6 cellular contexts compared by ENCODE assay signal in genomic region chr7:38259157-38259556, GRCh38.
DNase-seq lines count a peak whose midpoint lies in the region; ATAC-seq, FAIRE-seq and TF ChIP-seq lines count a peak whose summit lies in the region.
"Not testable (repeated sequence)": the region's sequence is repeated elsewhere in the genome, so short reads cannot be mapped to it uniquely, and the experiment has no call there.

No MANE protein-coding gene starts in this region.

- peak; percentile 70 for FAIRE-seq in bronchial epithelial cell (lab: Jason Lieb, UNC)

- not testable (repeated sequence) for H3K27me3 Mint-ChIP-seq in CD8-positive, alpha-beta T cell (ENCODE audit: low read depth); activated CD8-positive, alpha-beta memory T cell treated with anti-CD3 and anti-CD28 coated beads, Interleukin-2, amount 10 ng/mL, durations not matched to agents 7 days and 5 days; natural killer cell (ENCODE audit: low read depth in 2 of 2)

- H3K9me3 Mint-ChIP-seq in CD8-positive, alpha-beta T cell; activated CD8-positive, alpha-beta memory T cell treated with anti-CD3 and anti-CD28 coated beads, Interleukin-2, amount 10 ng/mL, durations not matched to agents 7 days and 5 days (ENCODE audit: low read depth); natural killer cell: not testable (repeated sequence)

- H3K4me1 ChIP-seq in CD8-positive, alpha-beta T cell (ENCODE audit: insufficient read depth, low read length): not testable (repeated sequence)

- CTCF ChIA-PET in CD8-positive, alpha-beta T cell (lab: Charles Lee); activated CD8-positive, alpha-beta memory T cell treated with anti-CD3 and anti-CD28 coated beads, Interleukin-2, amount 10 ng/mL, durations not matched to agents 7 days and 5 days (lab: Charles Lee): not testable (repeated sequence)

- H3K36me3 ChIP-seq in CD8-positive, alpha-beta T cell (ENCODE audit: insufficient read depth, low read length); KOPT-K1 (ENCODE audit: insufficient read depth, low read length); bronchial epithelial cell (ENCODE audit: control insufficient read depth, insufficient read depth, low read length): not testable (repeated sequence)

- not testable (repeated sequence) for DNase-seq in CD8-positive, alpha-beta T cell; activated CD8-positive, alpha-beta memory T cell treated with anti-CD3 and anti-CD28 coated beads, Interleukin-2, amount 10 ng/mL, durations not matched to agents 7 days and 5 days; bronchial epithelial cell (ENCODE audit: low read depth); natural killer cell; stimulated activated naive CD8-positive, alpha-beta T cell treated with anti-CD3 and anti-CD28 coated beads, Interleukin-15, Interleukin-2, amounts not matched to agents 100 U/mL and 50 U/mL, for 24 hours

- H3K9me3 ChIP-seq in CD8-positive, alpha-beta T cell (ENCODE audit: low read length); KOPT-K1 (ENCODE audit: insufficient read depth, low read length, poor library complexity, severe bottlenecking): not testable (repeated sequence)

- intact Hi-C loops in CD8-positive, alpha-beta T cell (cut with DNase I, micrococcal nuclease): not testable (repeated sequence)
- intact Hi-C loops in natural killer cell (cut with micrococcal nuclease): loop anchor here (2.0 kb wide), 1 partner anchor 20 kb away; no protein-coding TSS in a partner anchor

- H3K4me3 ChIP-seq in CD8-positive, alpha-beta T cell (ENCODE audit: low read depth, low read length); bronchial epithelial cell (ENCODE audit: low read depth, low read length): not testable (repeated sequence)

- H3K4me3 Mint-ChIP-seq in CD8-positive, alpha-beta T cell: not testable (repeated sequence)
- H3K4me3 Mint-ChIP-seq in activated CD8-positive, alpha-beta memory T cell treated with anti-CD3 and anti-CD28 coated beads, Interleukin-2, amount 10 ng/mL, durations not matched to agents 7 days and 5 days: peak overlapping the region; percentile 18
- H3K4me3 Mint-ChIP-seq in natural killer cell: peak overlapping the region; percentile 64

- H3K27ac Mint-ChIP-seq in CD8-positive, alpha-beta T cell: peak overlapping the region; percentile 79
- peak overlapping the region; percentile 57 for H3K27ac Mint-ChIP-seq in activated CD8-positive, alpha-beta memory T cell treated with anti-CD3 and anti-CD28 coated beads, Interleukin-2, amount 10 ng/mL, durations not matched to agents 7 days and 5 days
- H3K27ac Mint-ChIP-seq in natural killer cell: peak overlapping the region; percentile 89 to 100

- peaks cover 12% of the 10 kb centered on the region for H3K36me3 Mint-ChIP-seq in CD8-positive, alpha-beta T cell
- H3K36me3 Mint-ChIP-seq in activated CD8-positive, alpha-beta memory T cell treated with anti-CD3 and anti-CD28 coated beads, Interleukin-2, amount 10 ng/mL, durations not matched to agents 7 days and 5 days: peaks cover 34% of the 10 kb centered on the region
- peaks cover 64% of the 10 kb centered on the region for H3K36me3 Mint-ChIP-seq in natural killer cell

- peak; percentile 62 for ATAC-seq in CD8-positive, alpha-beta T cell
- ATAC-seq in activated CD8-positive, alpha-beta memory T cell treated with anti-CD3 and anti-CD28 coated beads, Interleukin-2, amount 10 ng/mL, durations not matched to agents 7 days and 5 days: peak; percentile 43
- peak; percentile 71 to 83 (median 81) for ATAC-seq in natural killer cell
- ATAC-seq in stimulated activated naive CD8-positive, alpha-beta T cell treated with anti-CD3 and anti-CD28 coated beads, Interleukin-15, Interleukin-2, amounts not matched to agents 100 U/mL and 50 U/mL, for 24 hours: peak; percentile 52

- not testable (repeated sequence) for TF ChIP-seq CTCF in CD8-positive, alpha-beta T cell (IDR thresholded peaks at IDR 0.05); bronchial epithelial cell (IDR thresholded peaks at IDR 0.05; ENCODE audit: insufficient read depth, low read length, severe bottlenecking); natural killer cell (IDR thresholded peaks at IDR 0.05)

- not testable (repeated sequence) for H3K27me3 ChIP-seq in CD8-positive, alpha-beta T cell (ENCODE audit: insufficient read depth, low read length); bronchial epithelial cell (ENCODE audit: control insufficient read depth, insufficient read depth, low read length)

- POLR2A ChIA-PET in CD8-positive, alpha-beta T cell (lab: Charles Lee): not testable (repeated sequence)

- not testable (repeated sequence) for H3K4me1 Mint-ChIP-seq in CD8-positive, alpha-beta T cell (ENCODE audit: low read depth)
- H3K4me1 Mint-ChIP-seq in activated CD8-positive, alpha-beta memory T cell treated with anti-CD3 and anti-CD28 coated beads, Interleukin-2, amount 10 ng/mL, durations not matched to agents 7 days and 5 days: peaks cover 13% of the 10 kb centered on the region
- H3K4me1 Mint-ChIP-seq in natural killer cell: peaks cover 84 to 94% of the 10 kb centered on the region in 2 donors

- H3K27ac ChIP-seq in CD8-positive, alpha-beta T cell (ENCODE audit: low read depth, low read length): not testable (repeated sequence)
- H3K27ac ChIP-seq in KOPT-K1 (ENCODE audit: low read depth, low read length, poor library complexity, severe bottlenecking): peak overlapping the region; percentile 62
